ENCODE assay signal across 10 cellular contexts in genomic region chr10:3907514-3907913, GRCh38.
A peak's percentile ranks its signal among the peaks of the same experiment; 100 is the strongest.
DNase-seq lines count a peak whose midpoint lies in the region; ATAC-seq and TF ChIP-seq lines count a peak whose summit lies in the region.
"Had no signal": no experiment of that assay in that cellular context is flagged by ENCODE, and none has a peak within 500 bp of the region (broad histone marks: within the 10 kb centered on the region; RNA-seq: fewer than 3 reads in every experiment).

No MANE protein-coding gene starts in this region.

- H3K4me3 ChIP-seq in PC-3 (ENCODE audit: low read length) (no peak overlapping the region), fibroblast of lung (replicated peaks in 1 of 4; ENCODE audit: control extremely low read depth in 1 of 4, insufficient read depth in 1 of 4, low read depth in 3 of 4, low read length in 4 of 4) (peak overlapping the region in 1 of 4 experiments; percentile 19), mucosa of descending colon (no peak overlapping the region), thyroid gland (replicated peaks in 1 of 3) (no peak overlapping the region)
- H3K4me3 ChIP-seq: ovary had no signal

- H2AFZ ChIP-seq in PC-3 (ENCODE audit: low read length), result no peak overlapping the region
- H2AFZ ChIP-seq in fibroblast of lung (ENCODE audit: low read length), result no peak overlapping the region

- DNase-seq in PC-3, result no peak
- DNase-seq in fibroblast of lung (ENCODE audit: low read depth in 2 of 2), result peak; percentile 85 to 93
- peak in 1 of 3 donors; percentile 73 for DNase-seq in mucosa of descending colon
- DNase-seq in thyroid gland, result peak; percentile 86 to 89
- DNase-seq in activated effector memory CD4-positive, alpha-beta T cell treated with Interleukin-2 at 50 U/mL for 16 hours, result no peak
- no peak for DNase-seq in GF-D8 (lab: John Stamatoyannopoulos, UW)
- no peak for DNase-seq in SHP77 (lab: John Stamatoyannopoulos, UW)
- DNase-seq: GOT3 had no signal

- no peaks in the 10 kb centered on the region for H3F3A ChIP-seq in PC-3 (ENCODE audit: low read length, unreplicated experiment)

- ATAC-seq in PC-3 (no peak), mucosa of descending colon (peak; percentile 58), HG03342 (IDR thresholded peaks at IDR 0.05; ENCODE audit: unreplicated experiment) (no peak)

- H3K27me3 ChIP-seq in PC-3 (ENCODE audit: low read length), result no peaks in the 10 kb centered on the region
- H3K27me3 ChIP-seq in fibroblast of lung (ENCODE audit: control insufficient read depth, insufficient read depth, low read length), result no peaks in the 10 kb centered on the region
- H3K27me3 ChIP-seq in thyroid gland, result no peaks in the 10 kb centered on the region
- H3K27me3 ChIP-seq: ovary had no signal

- H3K36me3 ChIP-seq in PC-3 (ENCODE audit: low read depth, low read length) (no peaks in the 10 kb centered on the region), fibroblast of lung (ENCODE audit: control insufficient read depth, insufficient read depth, low read length) (no peaks in the 10 kb centered on the region), mucosa of descending colon (ENCODE audit: low read depth) (no peaks in the 10 kb centered on the region), thyroid gland (no peaks in the 10 kb centered on the region)
- H3K36me3 ChIP-seq: ovary had no signal

- intact Hi-C loops in PC-3 (cut with micrococcal nuclease), result no loop called here
- intact Hi-C loops in mucosa of descending colon (cut with DNase I, micrococcal nuclease), result no loop called here
- intact Hi-C loops in thyroid gland (cut with DNase I), result no loop called here

- H3K4me1 ChIP-seq in PC-3 (ENCODE audit: insufficient read depth, low read length) (peaks cover 23% of the 10 kb centered on the region), fibroblast of lung (ENCODE audit: control insufficient read depth, extremely low read depth, insufficient read depth, low read length) (peaks cover 13% of the 10 kb centered on the region), mucosa of descending colon (ENCODE audit: low read depth) (no peaks in the 10 kb centered on the region), thyroid gland (peaks cover 12 to 38% of the 10 kb centered on the region in 2 donors)

- POLR2A ChIA-PET in PC-3 (lab: Charles Lee; ENCODE audit: unreplicated experiment), result no interaction called here

- H3K79me2 ChIP-seq in PC-3 (ENCODE audit: low read length) (no peaks in the 10 kb centered on the region), fibroblast of lung (ENCODE audit: control insufficient read depth, insufficient read depth, low read length) (no peaks in the 10 kb centered on the region)

- peak overlapping the region; percentile 72 for H3K9ac ChIP-seq in PC-3 (ENCODE audit: low read length)
- peak overlapping the region; percentile 51 for H3K9ac ChIP-seq in fibroblast of lung (ENCODE audit: insufficient read depth, low read length)

- CTCF ChIA-PET in PC-3 (lab: Charles Lee), result no interaction called here

- H3K27ac ChIP-seq in PC-3 (ENCODE audit: low read length) (peak overlapping the region; percentile 92), fibroblast of lung (ENCODE audit: insufficient read depth, low read length) (peak overlapping the region; percentile 83), thyroid gland (peak overlapping the region; percentile 87 to 96 (median 90))
- H3K27ac ChIP-seq: ovary had no signal

- TF ChIP-seq CTCF in PC-3 (conservative IDR thresholded peaks at IDR 0.05; ENCODE audit: low read depth, low read length), result no peak
- TF ChIP-seq CTCF in fibroblast of lung (conservative IDR thresholded peaks at IDR 0.05 in 1 of 2, IDR thresholded peaks at IDR 0.05 in 1 of 2; ENCODE audit: low read depth in 1 of 2, low read length in 2 of 2), result no peak
- TF ChIP-seq CTCF in mucosa of descending colon (IDR thresholded peaks at IDR 0.05), result no peak
- TF ChIP-seq CTCF in thyroid gland (IDR thresholded peaks at IDR 0.05), result no peak

- WGBS in thyroid gland, 2 donors, result 23 to 31% methylated on average over 3 to 6 of the region's 6 CpGs

- H4K20me1 ChIP-seq in PC-3 (ENCODE audit: low read length) (no peaks in the 10 kb centered on the region), fibroblast of lung (ENCODE audit: control insufficient read depth, extremely low read depth, insufficient read depth, low read length) (no peaks in the 10 kb centered on the region)

- no peaks in the 10 kb centered on the region for H3K9me2 ChIP-seq in PC-3 (replicated peaks; ENCODE audit: low read length)

- no TSS peak for BruUV-seq in PC-3 (replicated peaks; lab: Mats Ljungman, UMichigan)

- H3K9me3 ChIP-seq in PC-3 (ENCODE audit: low read length), result no peaks in the 10 kb centered on the region
- H3K9me3 ChIP-seq in fibroblast of lung (ENCODE audit: control insufficient read depth, insufficient read depth, low read depth, low read length), result no peaks in the 10 kb centered on the region
- H3K9me3 ChIP-seq in mucosa of descending colon, result no peaks in the 10 kb centered on the region
- no peaks in the 10 kb centered on the region for H3K9me3 ChIP-seq in thyroid gland
- H3K9me3 ChIP-seq: ovary had no signal

- no peak overlapping the region for H3K4me2 ChIP-seq in PC-3 (ENCODE audit: low read length)
- H3K4me2 ChIP-seq in fibroblast of lung (ENCODE audit: extremely low read depth, insufficient read depth, low read length), result peak overlapping the region; percentile 36

- peak in 1 of 2 donors; percentile 55 for TF ChIP-seq POLR2A in thyroid gland (IDR thresholded peaks at IDR 0.05)

Comparison
In these comparisons a context has a peak if more than half of its experiments do, and no peak if none do; other contexts are left out.
1. DNase-seq: peak in fibroblast of lung (2 of 2) and thyroid gland (2 of 2); none in PC-3 (single experiment), activated effector memory CD4-positive, alpha-beta T cell treated with Interleukin-2 at 50 U/mL for 16 hours (single experiment), GF-D8 (single experiment) and SHP77 (0 of 2).
2. Peak in every context shown above with its lines, with median percentiles within 50 percentile points of each other: H3K27ac ChIP-seq.